Comparison of ENCODE assay signal across 25 cellular contexts in the genomic region with DNA sequence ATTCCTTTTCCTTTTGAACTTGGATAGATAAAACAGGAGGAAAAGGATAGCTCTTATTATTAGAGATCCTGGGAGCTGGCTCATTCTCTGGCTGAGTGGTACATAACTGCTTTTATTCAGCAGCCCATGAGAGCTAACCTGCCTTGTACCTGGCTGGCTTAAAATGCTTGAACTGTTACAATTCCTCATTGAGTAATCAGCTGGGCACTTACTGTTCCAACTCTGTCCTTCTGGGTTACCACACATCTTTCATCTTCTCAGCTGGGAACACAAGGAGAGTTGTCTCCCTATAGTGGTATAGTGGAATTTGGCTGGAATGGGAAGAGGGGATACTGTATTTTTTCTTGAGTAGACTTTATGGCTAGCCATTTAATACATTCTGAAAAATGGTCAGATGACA. TPM values are rescaled to one million over a fixed set of nuclear protein-coding genes. Genes with fewer than 3 reads are reported as not detected.
A peak's percentile ranks its signal among the peaks of the same experiment; 100 is the strongest.
DNase-seq lines count a peak whose midpoint lies in the region; ATAC-seq, FAIRE-seq and TF ChIP-seq lines count a peak whose summit lies in the region.
"Had no signal": no experiment of that assay in that cellular context is flagged by ENCODE, and none has a peak within 500 bp of the region (broad histone marks: within the 10 kb centered on the region; RNA-seq: fewer than 3 reads in every experiment).

No MANE protein-coding gene starts in this region.

- TF ChIP-seq CTCF in astrocyte (IDR thresholded peaks at IDR 0.05; ENCODE audit: insufficient read depth, low read depth, low read length) (no peak), foreskin keratinocyte (conservative IDR thresholded peaks at IDR 0.05) (no peak), neural cell (IDR thresholded peaks at IDR 0.05; ENCODE audit: poor library complexity, severe bottlenecking) (no peak)

- H4K20me1 ChIP-seq in astrocyte (ENCODE audit: insufficient read depth, low read length) (no peaks in the 10 kb centered on the region), neural cell (ENCODE audit: insufficient read depth) (no peaks in the 10 kb centered on the region)

- no peak for TF ChIP-seq POLR2A in GM12892 (IDR thresholded peaks at IDR 0.05; ENCODE audit: low read depth, low read length)

- TF ChIP-seq RAD21 in neural cell (conservative IDR thresholded peaks at IDR 0.05) = no peak

- peak overlapping the region; percentile 11 for H3K4me3 Mint-ChIP-seq in astrocyte (ENCODE audit: unreplicated experiment)
- H3K4me3 Mint-ChIP-seq in stimulated activated effector memory CD8-positive, alpha-beta T cell treated with anti-CD3 and anti-CD28 coated beads, Interleukin-12 subunit alpha, Interleukin-12 subunit beta, amount 100 ng/mL, for 72 hours = no peak overlapping the region
- H3K4me3 Mint-ChIP-seq: activated CD8-positive, alpha-beta T cell treated with anti-CD3 and anti-CD28 coated beads, Interleukin-2, amount 10 ng/mL, durations not matched to agents 7 days and 5 days; stimulated activated naive B cell treated with anti-CD40 and anti-IgM and Interleukin-4, amounts not matched to agents 10 μg/mL and 1 μg/mL and 100 μg/mL, for 72 hours; T-helper 1 cell treated with Interleukin-12 subunit alpha and Interleukin-12 subunit beta and Interleukin-4 antibody, amounts not matched to agents 30 μg/mL and 1 μg/mL, for 36 hours had no signal

- H3K4me1 Mint-ChIP-seq in astrocyte (ENCODE audit: low read depth, unreplicated experiment) = peaks cover 28% of the 10 kb centered on the region
- H3K4me1 Mint-ChIP-seq in stimulated activated effector memory CD8-positive, alpha-beta T cell treated with anti-CD3 and anti-CD28 coated beads, Interleukin-12 subunit alpha, Interleukin-12 subunit beta, amount 100 ng/mL, for 72 hours = no peaks in the 10 kb centered on the region

- H3K4me3 ChIP-seq in astrocyte (ENCODE audit: insufficient read depth, low read depth, low read length) = no peak overlapping the region
- no peak overlapping the region for H3K4me3 ChIP-seq in neural cell (ENCODE audit: low read length)
- H3K4me3 ChIP-seq: adrenal gland, spleen, thoracic aorta had no signal

- H3K36me3 ChIP-seq in astrocyte (ENCODE audit: insufficient read depth, low read length) = no peaks in the 10 kb centered on the region
- H3K36me3 ChIP-seq in neural cell (ENCODE audit: insufficient read depth, low read length) = no peaks in the 10 kb centered on the region
- H3K36me3 ChIP-seq: adrenal gland, spleen, thoracic aorta had no signal

- no peaks in the 10 kb centered on the region for H3K9me3 Mint-ChIP-seq in astrocyte (ENCODE audit: unreplicated experiment)
- no peaks in the 10 kb centered on the region for H3K9me3 Mint-ChIP-seq in stimulated activated effector memory CD8-positive, alpha-beta T cell treated with anti-CD3 and anti-CD28 coated beads, Interleukin-12 subunit alpha, Interleukin-12 subunit beta, amount 100 ng/mL, for 72 hours
- H3K9me3 Mint-ChIP-seq: stimulated activated naive B cell treated with anti-CD40 and anti-IgM and Interleukin-4, amounts not matched to agents 10 μg/mL and 1 μg/mL and 100 μg/mL, for 72 hours; T-helper 1 cell treated with Interleukin-12 subunit alpha and Interleukin-12 subunit beta and Interleukin-4 antibody, amounts not matched to agents 30 μg/mL and 1 μg/mL, for 36 hours had no signal

- TF ChIP-seq EP300 in neural cell (conservative IDR thresholded peaks at IDR 0.05; ENCODE audit: poor library complexity, severe bottlenecking) = no peak

- H3K9me2 ChIP-seq in neural cell (ENCODE audit: insufficient read depth, low read length) = no peaks in the 10 kb centered on the region

- H2AFZ ChIP-seq in astrocyte (ENCODE audit: low read depth, low read length) (no peak overlapping the region), neural cell (ENCODE audit: low read depth, low read length) (no peak overlapping the region)

- no peak overlapping the region for H3K4me2 ChIP-seq in astrocyte (ENCODE audit: low read length)
- H3K4me2 ChIP-seq in neural cell (ENCODE audit: low read length) = no peak overlapping the region

- H3K4me1 ChIP-seq in astrocyte (ENCODE audit: insufficient read depth, low read length) (no peaks in the 10 kb centered on the region), foreskin keratinocyte (peaks cover 16% of the 10 kb centered on the region)
- H3K4me1 ChIP-seq: spleen had no signal

- no peak for ATAC-seq in foreskin keratinocyte
- no peak for ATAC-seq in GM21723 (IDR thresholded peaks at IDR 0.05; ENCODE audit: unreplicated experiment)
- no peak for ATAC-seq in stimulated activated effector memory CD8-positive, alpha-beta T cell treated with anti-CD3 and anti-CD28 coated beads, Interleukin-12 subunit alpha, Interleukin-12 subunit beta, amount 100 ng/mL, for 72 hours
- ATAC-seq: activated CD8-positive, alpha-beta T cell treated with anti-CD3 and anti-CD28 coated beads, Interleukin-2, amount 10 ng/mL, durations not matched to agents 7 days and 5 days; HCT116; stimulated activated naive B cell treated with anti-CD40 and anti-IgM and Interleukin-4, amounts not matched to agents 10 μg/mL and 1 μg/mL and 100 μg/mL, for 72 hours had no signal

- peak overlapping the region; percentile 55 for H3K27ac ChIP-seq in astrocyte (ENCODE audit: low read depth, low read length)
- H3K27ac ChIP-seq in foreskin keratinocyte = no peak overlapping the region
- peak overlapping the region; percentile 2 for H3K27ac ChIP-seq in neural cell (ENCODE audit: low read length)
- H3K27ac ChIP-seq: spleen, thoracic aorta had no signal

- no peaks in the 10 kb centered on the region for H3K27me3 Mint-ChIP-seq in astrocyte (ENCODE audit: low read depth, unreplicated experiment)
- H3K27me3 Mint-ChIP-seq: stimulated activated naive B cell treated with anti-CD40 and anti-IgM and Interleukin-4, amounts not matched to agents 10 μg/mL and 1 μg/mL and 100 μg/mL, for 72 hours had no signal

- H3F3A ChIP-seq in neural cell (ENCODE audit: insufficient read depth, low read length, poor library complexity, severe bottlenecking) = no peaks in the 10 kb centered on the region

- peak overlapping the region; percentile 96 for H3K27ac Mint-ChIP-seq in astrocyte (ENCODE audit: unreplicated experiment)
- no peak overlapping the region for H3K27ac Mint-ChIP-seq in stimulated activated effector memory CD8-positive, alpha-beta T cell treated with anti-CD3 and anti-CD28 coated beads, Interleukin-12 subunit alpha, Interleukin-12 subunit beta, amount 100 ng/mL, for 72 hours
- H3K27ac Mint-ChIP-seq: activated CD8-positive, alpha-beta T cell treated with anti-CD3 and anti-CD28 coated beads, Interleukin-2, amount 10 ng/mL, durations not matched to agents 7 days and 5 days; stimulated activated naive B cell treated with anti-CD40 and anti-IgM and Interleukin-4, amounts not matched to agents 10 μg/mL and 1 μg/mL and 100 μg/mL, for 72 hours; T-helper 1 cell treated with Interleukin-12 subunit alpha and Interleukin-12 subunit beta and Interleukin-4 antibody, amounts not matched to agents 30 μg/mL and 1 μg/mL, for 36 hours had no signal

- FAIRE-seq in astrocyte (lab: Jason Lieb, UNC) (no peak), GM12892 (lab: Jason Lieb, UNC) (no peak)
- FAIRE-seq: islet of Langerhans had no signal

- no peaks in the 10 kb centered on the region for H3K36me3 Mint-ChIP-seq in astrocyte (ENCODE audit: low read depth, unreplicated experiment)
- peaks cover 6% of the 10 kb centered on the region for H3K36me3 Mint-ChIP-seq in stimulated activated effector memory CD8-positive, alpha-beta T cell treated with anti-CD3 and anti-CD28 coated beads, Interleukin-12 subunit alpha, Interleukin-12 subunit beta, amount 100 ng/mL, for 72 hours

- H3K79me2 ChIP-seq in astrocyte (ENCODE audit: insufficient read depth, low read length) (no peaks in the 10 kb centered on the region), neural cell (replicated peaks; ENCODE audit: insufficient read depth, low read length) (no peaks in the 10 kb centered on the region)

- DNase-seq in DMS79 treated with DMSO at 0.1 percent for 48 hours (lab: John Stamatoyannopoulos, UW) (peak; percentile 68), astrocyte (ENCODE audit: low read depth) (peak; percentile 12), foreskin keratinocyte (peak; percentile 12 to 42), GM12892 (ENCODE audit: insufficient read length) (no peak), nucleus accumbens (lab: John Stamatoyannopoulos, UW) (no peak)
- DNase-seq in stimulated activated effector memory CD8-positive, alpha-beta T cell treated with anti-CD3 and anti-CD28 coated beads, Interleukin-12 subunit alpha, Interleukin-12 subunit beta, amount 100 ng/mL, for 72 hours (ENCODE audit: low spot score in 2 of 2) = no peak
- DNase-seq: activated CD8-positive, alpha-beta T cell treated with anti-CD3 and anti-CD28 coated beads, Interleukin-2, amount 10 ng/mL, durations not matched to agents 7 days and 5 days; activated naive CD4-positive, alpha-beta T cell; activated T-cell treated with anti-CD3 and anti-CD28 coated beads for 4 hours; C1 segment of cervical spinal cord; caudate nucleus; hypothalamus; Karpas-422; NCI-H187; NCI-H69; spleen; stimulated activated CD4-positive, alpha-beta T cell treated with anti-CD3 and anti-CD28 coated beads, Interleukin-4, amount 100 ng/mL, for 1 hour; stimulated activated naive B cell treated with anti-CD40 and anti-IgM and Interleukin-4, amounts not matched to agents 10 μg/mL and 1 μg/mL and 100 μg/mL, for 72 hours had no signal

- H3K9ac ChIP-seq in astrocyte (ENCODE audit: low read length) = no peak overlapping the region
- no peak overlapping the region for H3K9ac ChIP-seq in neural cell (ENCODE audit: low read length)

- H3K9me3 ChIP-seq in astrocyte (ENCODE audit: insufficient read depth, low read depth, low read length) (no peaks in the 10 kb centered on the region), neural cell (ENCODE audit: low read length) (no peaks in the 10 kb centered on the region)
- H3K9me3 ChIP-seq: adrenal gland, spleen, thoracic aorta had no signal

- H3K27me3 ChIP-seq in astrocyte (ENCODE audit: insufficient read depth, low read length) (no peaks in the 10 kb centered on the region), foreskin keratinocyte (no peaks in the 10 kb centered on the region), neural cell (ENCODE audit: insufficient read depth, low read depth, low read length) (no peaks in the 10 kb centered on the region)
- H3K27me3 ChIP-seq: adrenal gland, spleen had no signal

RNA-seq across cellular contexts. Expression of a gene that starts 39.8 kb away (rescaled TPM):
- 18.2 and 22.7 TPM in 2 replicates for total RNA-seq in astrocyte
- total RNA-seq in foreskin keratinocyte = 20.9 and 22.9 TPM in 2 replicates
- 10.9 and 12.5 TPM in 2 replicates for polyA plus RNA-seq in foreskin keratinocyte
- 159 and 219 TPM in 2 replicates for polyA plus RNA-seq in neural cell
- polyA minus RNA-seq in neural cell = 303 and 334 TPM in 2 replicates
- 0.06 TPM for polyA plus RNA-seq in GM12892 (2012; ENCODE audit: missing spikeins)

Comparison
In these comparisons a context has a peak if more than half of its experiments do, and no peak if none do; other contexts are left out.
1. DNase-seq: peak in DMS79 treated with DMSO at 0.1 percent for 48 hours (single experiment), astrocyte (single experiment) and foreskin keratinocyte (2 of 2); none in GM12892 (single experiment), nucleus accumbens (0 of 56) and stimulated activated effector memory CD8-positive, alpha-beta T cell treated with anti-CD3 and anti-CD28 coated beads, Interleukin-12 subunit alpha, Interleukin-12 subunit beta, amount 100 ng/mL, for 72 hours (0 of 2).